In the genomic region with DNA sequence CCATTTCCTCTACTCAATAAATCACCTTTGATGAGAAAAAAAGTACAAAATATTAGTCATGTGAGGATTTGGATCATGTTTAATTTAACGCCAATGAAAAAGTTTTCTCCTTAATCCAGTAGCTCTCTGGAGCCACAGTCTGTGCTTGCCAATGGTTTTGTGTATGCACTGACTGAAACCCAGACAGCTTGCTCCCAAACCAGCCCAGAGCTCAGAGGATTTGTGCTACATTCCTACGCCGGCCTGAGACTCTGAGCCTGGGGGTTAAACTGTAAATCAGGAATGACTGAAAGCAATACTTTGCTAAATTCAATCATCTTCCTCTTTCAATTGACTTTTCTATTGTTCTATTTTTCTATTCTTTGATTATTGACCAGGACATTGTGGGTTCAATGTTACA, we compare ENCODE assay signal across 2 cellular contexts.
TF ChIP-seq lines count a peak whose summit lies in the region.

No MANE protein-coding gene starts in this region.

TF ChIP-seq in IMR-90, 13 proteins besides CTCF, POLR2A, EP300 and RAD21:
- no peak for TF ChIP-seq USF2 (IDR thresholded peaks at IDR 0.05; ENCODE audit: low read depth, low read length)
- no peak for TF ChIP-seq MAFK (IDR thresholded peaks at IDR 0.05; ENCODE audit: low read depth, low read length)
- no peak for TF ChIP-seq CEBPB (IDR thresholded peaks at IDR 0.05; ENCODE audit: low read depth, low read length)
- TF ChIP-seq RCOR1 (IDR thresholded peaks at IDR 0.05; ENCODE audit: insufficient replicate concordance, low read length) = no peak
- TF ChIP-seq, protein P1, sequence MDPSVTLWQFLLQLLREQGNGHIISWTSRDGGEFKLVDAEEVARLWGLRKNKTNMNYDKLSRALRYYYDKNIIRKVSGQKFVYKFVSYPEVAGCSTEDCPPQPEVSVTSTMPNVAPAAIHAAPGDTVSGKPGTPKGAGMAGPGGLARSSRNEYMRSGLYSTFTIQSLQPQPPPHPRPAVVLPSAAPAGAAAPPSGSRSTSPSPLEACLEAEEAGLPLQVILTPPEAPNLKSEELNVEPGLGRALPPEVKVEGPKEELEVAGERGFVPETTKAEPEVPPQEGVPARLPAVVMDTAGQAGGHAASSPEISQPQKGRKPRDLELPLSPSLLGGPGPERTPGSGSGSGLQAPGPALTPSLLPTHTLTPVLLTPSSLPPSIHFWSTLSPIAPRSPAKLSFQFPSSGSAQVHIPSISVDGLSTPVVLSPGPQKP (IDR thresholded peaks at IDR 0.05; ENCODE audit: borderline replicate concordance, low read depth, low read length) = no peak
- no peak for TF ChIP-seq BHLHE40 (IDR thresholded peaks at IDR 0.05; ENCODE audit: low read depth, low read length)
- TF ChIP-seq MAZ (IDR thresholded peaks at IDR 0.05; ENCODE audit: borderline replicate concordance, low read depth, low read length) = no peak
- TF ChIP-seq CHD1 (IDR thresholded peaks at IDR 0.05; ENCODE audit: low read depth, low read length) = no peak
- no peak for TF ChIP-seq MXI1 (IDR thresholded peaks at IDR 0.05; ENCODE audit: borderline replicate concordance, low read depth, low read length)
- no peak for TF ChIP-seq RFX5 (IDR thresholded peaks at IDR 0.05; ENCODE audit: low read depth, low read length)
- TF ChIP-seq NFE2L2 (IDR thresholded peaks at IDR 0.05; ENCODE audit: low read depth, low read length) = no peak
- no peak for TF ChIP-seq FOS (IDR thresholded peaks at IDR 0.05; ENCODE audit: low read depth, low read length)
- TF ChIP-seq SMC3 (IDR thresholded peaks at IDR 0.05; ENCODE audit: low read depth, low read length) = no peak

TF ChIP-seq in H1, 55 proteins besides CTCF, POLR2A, EP300 and RAD21:
- TF ChIP-seq SAP30 (IDR thresholded peaks at IDR 0.05; ENCODE audit: insufficient read depth, insufficient replicate concordance, low read length) = no peak
